Comparison of ENCODE assay signal across 2 cellular contexts in the genomic region with DNA sequence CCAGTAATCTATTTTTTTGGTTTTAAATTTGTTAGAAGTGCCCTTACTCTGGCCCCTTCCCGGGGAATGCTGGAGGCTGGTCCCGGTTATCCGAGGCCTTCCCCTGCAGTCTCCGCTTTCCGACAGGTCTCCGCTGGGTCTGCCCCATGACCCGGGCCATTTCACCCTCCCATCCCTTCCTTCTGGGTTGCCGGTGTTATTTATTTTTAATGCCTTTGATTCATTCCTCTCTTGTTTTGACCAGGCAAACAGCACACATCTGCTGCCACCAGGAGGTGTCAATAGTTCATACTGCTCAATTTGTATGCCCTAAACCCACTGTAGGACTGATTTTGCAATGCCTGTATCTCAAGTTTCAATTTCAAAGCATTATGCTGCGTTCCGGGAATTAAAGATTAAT.
TF ChIP-seq lines count a peak whose summit lies in the region.

No MANE protein-coding gene starts in this region.

TF ChIP-seq in Ishikawa, 13 proteins besides CTCF, POLR2A, EP300 and RAD21 (continued from another document):
- TF ChIP-seq, protein P1, sequence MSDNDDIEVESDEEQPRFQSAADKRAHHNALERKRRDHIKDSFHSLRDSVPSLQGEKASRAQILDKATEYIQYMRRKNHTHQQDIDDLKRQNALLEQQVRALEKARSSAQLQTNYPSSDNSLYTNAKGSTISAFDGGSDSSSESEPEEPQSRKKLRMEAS (IDR thresholded peaks at IDR 0.05), result no peak
- no peak for TF ChIP-seq NFIC (IDR thresholded peaks at IDR 0.05)
- TF ChIP-seq YY1 (IDR thresholded peaks at IDR 0.05; ENCODE audit: low read depth), result no peak
- TF ChIP-seq ZBTB7A (IDR thresholded peaks at IDR 0.05; ENCODE audit: low read depth), result no peak
- no peak for TF ChIP-seq CEBPB (IDR thresholded peaks at IDR 0.05)

TF ChIP-seq in WTC11, 78 proteins besides CTCF, POLR2A, EP300 and RAD21 (continued from another document):
- TF ChIP-seq, protein P2, sequence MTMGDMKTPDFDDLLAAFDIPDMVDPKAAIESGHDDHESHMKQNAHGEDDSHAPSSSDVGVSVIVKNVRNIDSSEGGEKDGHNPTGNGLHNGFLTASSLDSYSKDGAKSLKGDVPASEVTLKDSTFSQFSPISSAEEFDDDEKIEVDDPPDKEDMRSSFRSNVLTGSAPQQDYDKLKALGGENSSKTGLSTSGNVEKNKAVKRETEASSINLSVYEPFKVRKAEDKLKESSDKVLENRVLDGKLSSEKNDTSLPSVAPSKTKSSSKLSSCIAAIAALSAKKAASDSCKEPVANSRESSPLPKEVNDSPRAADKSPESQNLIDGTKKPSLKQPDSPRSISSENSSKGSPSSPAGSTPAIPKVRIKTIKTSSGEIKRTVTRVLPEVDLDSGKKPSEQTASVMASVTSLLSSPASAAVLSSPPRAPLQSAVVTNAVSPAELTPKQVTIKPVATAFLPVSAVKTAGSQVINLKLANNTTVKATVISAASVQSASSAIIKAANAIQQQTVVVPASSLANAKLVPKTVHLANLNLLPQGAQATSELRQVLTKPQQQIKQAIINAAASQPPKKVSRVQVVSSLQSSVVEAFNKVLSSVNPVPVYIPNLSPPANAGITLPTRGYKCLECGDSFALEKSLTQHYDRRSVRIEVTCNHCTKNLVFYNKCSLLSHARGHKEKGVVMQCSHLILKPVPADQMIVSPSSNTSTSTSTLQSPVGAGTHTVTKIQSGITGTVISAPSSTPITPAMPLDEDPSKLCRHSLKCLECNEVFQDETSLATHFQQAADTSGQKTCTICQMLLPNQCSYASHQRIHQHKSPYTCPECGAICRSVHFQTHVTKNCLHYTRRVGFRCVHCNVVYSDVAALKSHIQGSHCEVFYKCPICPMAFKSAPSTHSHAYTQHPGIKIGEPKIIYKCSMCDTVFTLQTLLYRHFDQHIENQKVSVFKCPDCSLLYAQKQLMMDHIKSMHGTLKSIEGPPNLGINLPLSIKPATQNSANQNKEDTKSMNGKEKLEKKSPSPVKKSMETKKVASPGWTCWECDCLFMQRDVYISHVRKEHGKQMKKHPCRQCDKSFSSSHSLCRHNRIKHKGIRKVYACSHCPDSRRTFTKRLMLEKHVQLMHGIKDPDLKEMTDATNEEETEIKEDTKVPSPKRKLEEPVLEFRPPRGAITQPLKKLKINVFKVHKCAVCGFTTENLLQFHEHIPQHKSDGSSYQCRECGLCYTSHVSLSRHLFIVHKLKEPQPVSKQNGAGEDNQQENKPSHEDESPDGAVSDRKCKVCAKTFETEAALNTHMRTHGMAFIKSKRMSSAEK (CRISPR knock-in tag; IDR thresholded peaks at IDR 0.05; ENCODE audit: borderline replicate concordance), result no peak
